ENCODE assay signal across 8 cellular contexts in genomic region chr7:90346326-90347125, GRCh38.
DNase-seq lines count a peak whose midpoint lies in the region; ATAC-seq and TF ChIP-seq lines count a peak whose summit lies in the region.

GTPBP10 (plus strand) TSS chr7:90346716; CDS start chr7:90346742, 26 bp downstream.

- peak within 1 kb of the TSS; percentile 91 to 99 for H3K9ac ChIP-seq in mucosa of rectum (ENCODE audit: low read depth in 1 of 2, low read length in 2 of 2)

- H3K4me1 ChIP-seq in mucosa of rectum (ENCODE audit: control insufficient read depth in 2 of 2, insufficient read depth in 2 of 2, low read length in 2 of 2) = peaks cover 3 to 8% of the 10 kb centered on the region in 2 donors

- H3K27ac ChIP-seq in mucosa of rectum (ENCODE audit: low read depth in 2 of 2, low read length in 2 of 2) = peak within 1 kb of the TSS; percentile 91 to 93

- no peaks in the 10 kb centered on the region for H3K36me3 ChIP-seq in mucosa of rectum (ENCODE audit: control insufficient read depth in 2 of 2, insufficient read depth in 2 of 2, low read length in 2 of 2)

- DNase-seq in DMS53 (lab: John Stamatoyannopoulos, UW) (peak; percentile 99), OCI-M2 (lab: John Stamatoyannopoulos, UW; ENCODE audit: unreplicated experiment) (peak; percentile 62), activated T-cell treated with anti-CD3 and anti-CD28 coated beads for 48 hours (ENCODE audit: low read depth) (peak; percentile 93), erythroblast (lab: John Stamatoyannopoulos, UW) (peak; percentile 97 to 98)
- DNase-seq in stimulated activated CD8-positive, alpha-beta memory T cell treated with anti-CD3 and anti-CD28 coated beads, Interleukin-4, amount 100 ng/mL, for 48 hours = peak; percentile 96

- no peaks in the 10 kb centered on the region for H3K9me3 ChIP-seq in mucosa of rectum (ENCODE audit: control insufficient read depth in 2 of 2, low read length in 2 of 2)

- H3K4me3 ChIP-seq in mucosa of rectum (ENCODE audit: low read length in 2 of 2) = peak within 1 kb of the TSS; percentile 99

- ATAC-seq in GM21576 (IDR thresholded peaks at IDR 0.05; ENCODE audit: unreplicated experiment) = peak; percentile 98

- TF ChIP-seq EP300 in Ishikawa (IDR thresholded peaks at IDR 0.05; ENCODE audit: borderline replicate concordance) = no peak

- TF ChIP-seq RAD21 in Ishikawa (IDR thresholded peaks at IDR 0.05; ENCODE audit: low read depth) = 0 out of 2 replicates have a peak, but pooled peaks have one; percentile 1

- TF ChIP-seq POLR2A in erythroblast (IDR thresholded peaks at IDR 0.05; ENCODE audit: low read length) = peak; percentile 97

- H3K27me3 ChIP-seq in mucosa of rectum (ENCODE audit: control insufficient read depth in 2 of 2, insufficient read depth in 2 of 2, low read length in 2 of 2) = no peaks in the 10 kb centered on the region

TF ChIP-seq in Ishikawa, 13 proteins besides CTCF, POLR2A, EP300 and RAD21:
- TF ChIP-seq FOXM1 (IDR thresholded peaks at IDR 0.05; ENCODE audit: borderline replicate concordance, low read depth) (0 out of 2 replicates have a peak, but pooled peaks have one; percentile 7), CEBPB (IDR thresholded peaks at IDR 0.05) (no peak), USF1 (IDR thresholded peaks at IDR 0.05) (peak; percentile 45; the same call in 1 of the 2 replicates), CREB1 (IDR thresholded peaks at IDR 0.05; ENCODE audit: low read depth) (peak; percentile 96), EGR1 (IDR thresholded peaks at IDR 0.05) (peak; percentile 96), TCF12 (IDR thresholded peaks at IDR 0.05; ENCODE audit: low read depth) (0 out of 2 replicates have a peak, but pooled peaks have one; percentile 26), NFIC (IDR thresholded peaks at IDR 0.05) (no peak), REST (IDR thresholded peaks at IDR 0.05; ENCODE audit: low read depth) (no peak), TEAD4 (IDR thresholded peaks at IDR 0.05) (no peak), YY1 (IDR thresholded peaks at IDR 0.05; ENCODE audit: low read depth) (peak; percentile 76), MAX (IDR thresholded peaks at IDR 0.05) (peak; percentile 81), TAF1 (IDR thresholded peaks at IDR 0.05; ENCODE audit: low read depth) (peak; percentile 84)

Comparison
In these comparisons a context has a peak if more than half of its experiments do, and no peak if none do; other contexts are left out.
1. Peak in every context shown above with its lines: DNase-seq, ATAC-seq, H3K4me3 ChIP-seq and H3K27ac ChIP-seq.